Comparison of ENCODE assay signal across 8 cellular contexts in genomic region chr15:47717036-47717611, GRCh38. TPM values are rescaled to one million over a fixed set of nuclear protein-coding genes. Genes with fewer than 3 reads are reported as not detected.
A peak's percentile ranks its signal among the peaks of the same experiment; 100 is the strongest.
DNase-seq lines count a peak whose midpoint lies in the region; FAIRE-seq and TF ChIP-seq lines count a peak whose summit lies in the region.

TSS of gene SEMA6D (plus strand) at chr15:47717505. CDS start at chr15:47759799, 42,294 bp downstream.

- H3K27ac ChIP-seq in cingulate gyrus (ENCODE audit: low read depth, low read length), result peak within 1 kb of the TSS; percentile 91
- H3K27ac ChIP-seq in kidney (ENCODE audit: low read depth in 2 of 2, low read length in 2 of 2), result peak within 1 kb of the TSS; percentile 81 to 83
- H3K27ac ChIP-seq in skin epidermis, result peak within 1 kb of the TSS in 19 of 21 experiments; percentile 8 to 72 (median 45)

- no peaks in the 10 kb centered on the region for H3K9me3 ChIP-seq in kidney (ENCODE audit: control insufficient read depth in 1 of 2, low read length in 2 of 2)

- H3K4me3 ChIP-seq in kidney (ENCODE audit: low read length in 2 of 2) (peak within 1 kb of the TSS; percentile 76 to 78), skin epidermis (peak within 1 kb of the TSS; percentile 41 to 60 (median 46))

- peak; percentile 33 for DNase-seq in GOT3 (lab: John Stamatoyannopoulos, UW)
- peak; percentile 84 for DNase-seq in NCI-H446 treated with DMSO at 0.1 percent for 48 hours (lab: John Stamatoyannopoulos, UW)
- peak; percentile 90 for DNase-seq in kidney
- DNase-seq in RKO (ENCODE audit: low spot score), result no peak
- no peak for DNase-seq in NAMALWA (ENCODE audit: low spot score)
- no peak for DNase-seq in activated naive CD4-positive, alpha-beta T cell (lab: John Stamatoyannopoulos, UW)

- peaks cover 0 to 5% of the 10 kb centered on the region in 2 donors for H3K4me1 ChIP-seq in kidney (ENCODE audit: control insufficient read depth in 1 of 2, insufficient read depth in 1 of 2, low read depth in 1 of 2, low read length in 2 of 2)

- no peaks in the 10 kb centered on the region for H3K36me3 ChIP-seq in kidney (ENCODE audit: control insufficient read depth in 1 of 2, insufficient read depth in 2 of 2, low read length in 2 of 2)

- intact Hi-C loops in kidney (cut with DNase I), result no loop called here

- H3K9ac ChIP-seq in kidney (ENCODE audit: low read length in 2 of 2), result peak within 1 kb of the TSS; percentile 31 to 76

- TF ChIP-seq CTCF in kidney (IDR thresholded peaks at IDR 0.05; ENCODE audit: borderline replicate concordance, extremely low read depth, insufficient read depth), result peak; percentile 10

- no peak for FAIRE-seq in kidney (lab: Jason Lieb, UNC)

RNA-seq across cellular contexts. Expression of gene SEMA6D, which starts in this region (rescaled TPM):
- 16.9 TPM for total RNA-seq in kidney
- 12.9 TPM for polyA plus RNA-seq in kidney (ENCODE audit: insufficient read depth, low read depth, low replicate concordance)

Comparison
In these comparisons a context has a peak if more than half of its experiments do, and no peak if none do; other contexts are left out.
1. DNase-seq: peak in GOT3 (single experiment), NCI-H446 treated with DMSO at 0.1 percent for 48 hours (single experiment) and kidney (single experiment); none in RKO (single experiment), NAMALWA (single experiment) and activated naive CD4-positive, alpha-beta T cell (0 of 4).
2. Peak in every context shown above with its lines, with median percentiles within 50 percentile points of each other: H3K27ac ChIP-seq.